In the genomic region with DNA sequence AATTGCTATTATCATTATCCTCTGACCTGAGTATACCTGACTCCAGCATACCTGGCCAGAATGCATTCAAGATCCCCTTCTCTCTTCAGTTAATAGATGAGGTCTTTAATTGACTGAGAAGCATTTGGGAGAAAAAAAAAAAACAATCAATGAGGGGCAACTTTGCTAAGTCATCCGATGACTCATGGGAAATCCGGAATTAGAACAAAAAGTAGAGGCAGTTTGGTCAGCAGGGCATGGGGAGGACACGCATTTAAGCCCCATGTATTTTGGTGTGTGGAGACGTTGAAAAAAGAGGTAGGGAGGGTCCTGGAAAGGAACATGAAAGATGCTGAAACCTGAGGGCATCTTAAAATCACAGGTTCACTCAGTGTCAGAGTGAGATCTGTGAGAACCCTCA, we compare ENCODE assay signal across 17 cellular contexts.
DNase-seq lines count a peak whose midpoint lies in the region; ATAC-seq, FAIRE-seq and TF ChIP-seq lines count a peak whose summit lies in the region.
"Had no signal": no experiment of that assay in that cellular context is flagged by ENCODE, and none has a peak within 500 bp of the region (broad histone marks: within the 10 kb centered on the region; RNA-seq: fewer than 3 reads in every experiment).

No MANE protein-coding gene starts in this region.

- no peak overlapping the region for H3K4me2 ChIP-seq in neuronal stem cell (ENCODE audit: insufficient read depth, low read length, poor library complexity, severe bottlenecking)

- no peak overlapping the region for H4K8ac ChIP-seq in neuronal stem cell (ENCODE audit: low read depth, low read length)

- no peak overlapping the region for H2BK120ac ChIP-seq in neuronal stem cell (ENCODE audit: low read depth, low read length)

- H3K36me3 ChIP-seq in endodermal cell (ENCODE audit: control insufficient read depth, insufficient read depth, low read length) = no peaks in the 10 kb centered on the region
- H3K36me3 ChIP-seq in neuronal stem cell (replicated peaks in 1 of 2; ENCODE audit: control insufficient read depth in 2 of 2, insufficient read depth in 2 of 2, low read length in 2 of 2) = no peaks in the 10 kb centered on the region
- H3K36me3 ChIP-seq: neutrophil had no signal

- no peaks in the 10 kb centered on the region for H3K27me3 ChIP-seq in endodermal cell (ENCODE audit: control insufficient read depth, insufficient read depth, low read length, poor library complexity, severe bottlenecking)
- peaks cover 0 to 2% (median 0%) of the 10 kb centered on the region in 3 experiments for H3K27me3 ChIP-seq in neuronal stem cell (ENCODE audit: control insufficient read depth in 3 of 3, insufficient read depth in 3 of 3, low read depth in 1 of 3, low read length in 3 of 3)

- FAIRE-seq in HTR-8/SVneo (lab: Jason Lieb, UNC) = no peak

- peaks cover 17% of the 10 kb centered on the region for H3K4me1 ChIP-seq in endodermal cell (ENCODE audit: control insufficient read depth, insufficient read depth, low read length)
- peaks cover 0 to 24% of the 10 kb centered on the region in 2 donors for H3K4me1 ChIP-seq in neuronal stem cell (ENCODE audit: control insufficient read depth in 2 of 2, insufficient read depth in 1 of 2, low read depth in 1 of 2, low read length in 2 of 2)

- no peaks in the 10 kb centered on the region for H3K27me3 Mint-ChIP-seq in endodermal cell (ENCODE audit: insufficient read depth)
- H3K27me3 Mint-ChIP-seq: CD4-positive, alpha-beta T cell had no signal

- peaks cover 41% of the 10 kb centered on the region for H3K4me1 Mint-ChIP-seq in endodermal cell

- no peak overlapping the region for H3K18ac ChIP-seq in neuronal stem cell (ENCODE audit: low read length)

- no peak overlapping the region for H3K4me3 ChIP-seq in endodermal cell (ENCODE audit: low read length)
- no peak overlapping the region for H3K4me3 ChIP-seq in neuronal stem cell (ENCODE audit: low read length in 2 of 2)

- H3K23ac ChIP-seq in neuronal stem cell (ENCODE audit: low read depth, low read length, poor library complexity) = no peak overlapping the region

- H3K9me3 Mint-ChIP-seq in endodermal cell = no peaks in the 10 kb centered on the region
- H3K9me3 Mint-ChIP-seq: CD4-positive, alpha-beta T cell had no signal

- H2AK5ac ChIP-seq in neuronal stem cell (ENCODE audit: low read depth, low read length) = peak overlapping the region; percentile 36

- no peak overlapping the region for H2AFZ ChIP-seq in neuronal stem cell (ENCODE audit: low read length)

- H3K4me3 Mint-ChIP-seq in endodermal cell = no peak overlapping the region
- H3K4me3 Mint-ChIP-seq: CD4-positive, alpha-beta T cell had no signal

- peak; percentile 71 for DNase-seq in Daoy (ENCODE audit: low read depth)
- peak; percentile 4 for DNase-seq in RKO (ENCODE audit: low spot score)
- DNase-seq in endodermal cell = no peak
- DNase-seq in neuronal stem cell (ENCODE audit: low spot score) = no peak
- DNase-seq in activated naive CD4-positive, alpha-beta T cell treated with anti-CD3 and anti-CD28 coated beads, Interleukin-2, amount 50 U/mL, for 16 hours = no peak
- DNase-seq in HTR-8/SVneo (ENCODE audit: insufficient read length, low spot score) = no peak
- DNase-seq: activated CD4-positive, alpha-beta T cell treated with anti-CD3 and anti-CD28 coated beads for 48 hours; activated gamma-delta T cell; CD4-positive, alpha-beta T cell; NCI-H1436 treated with DMSO at 0.1 percent for 48 hours; NCI-H748 treated with DMSO at 0.1 percent for 48 hours; stimulated activated CD4-positive, alpha-beta T cell treated with anti-CD3 and anti-CD28 coated beads, Interleukin-2, amount 100 ng/mL, for 24 hours; stimulated activated naive CD4-positive, alpha-beta T cell; SW 1271 had no signal

- TF ChIP-seq CTCF in endodermal cell (conservative IDR thresholded peaks at IDR 0.05) = no peak

- H3K27ac Mint-ChIP-seq in endodermal cell = peak overlapping the region; percentile 11
- H3K27ac Mint-ChIP-seq: CD4-positive, alpha-beta T cell had no signal

- H3K79me1 ChIP-seq in neuronal stem cell (ENCODE audit: low read depth, low read length) = no peaks in the 10 kb centered on the region

- no peak overlapping the region for H2BK12ac ChIP-seq in neuronal stem cell (ENCODE audit: low read length)

- H4K91ac ChIP-seq in neuronal stem cell (ENCODE audit: low read depth, low read length, poor library complexity) = no peak overlapping the region

- H2BK15ac ChIP-seq in neuronal stem cell (ENCODE audit: low read length) = no peak overlapping the region

- H3K27ac ChIP-seq in endodermal cell (ENCODE audit: low read depth, low read length) = no peak overlapping the region
- no peak overlapping the region for H3K27ac ChIP-seq in neuronal stem cell (replicated peaks; ENCODE audit: low read length)
- H3K27ac ChIP-seq: neutrophil had no signal

- H3K9ac ChIP-seq in endodermal cell (ENCODE audit: extremely low read depth, low read length, poor library complexity, severe bottlenecking) (no peak overlapping the region), neuronal stem cell (ENCODE audit: low read depth, low read length, poor library complexity) (no peak overlapping the region)

- 91 to 92% methylated on average over 4 of the region's 4 CpGs for WGBS in endodermal cell (ENCODE audit: insufficient coverage in 1 of 2, insufficient read length in 1 of 2), 2 experiments
- WGBS in neuronal stem cell (ENCODE audit: extremely low coverage in 2 of 2, insufficient read length in 2 of 2, insufficient replicate concordance in 1 of 2), 2 donors = no CpG with 5 or more reads among the region's 4 CpGs

- H3K14ac ChIP-seq in neuronal stem cell (ENCODE audit: low read length) = no peak overlapping the region

- H3K36me3 Mint-ChIP-seq in endodermal cell (ENCODE audit: low read depth) = no peaks in the 10 kb centered on the region

- no peak for ATAC-seq in HG03196 (IDR thresholded peaks at IDR 0.05; ENCODE audit: unreplicated experiment)
- no peak for ATAC-seq in GM19023 (IDR thresholded peaks at IDR 0.05; ENCODE audit: unreplicated experiment)

- H2BK5ac ChIP-seq in neuronal stem cell (ENCODE audit: low read length) = no peak overlapping the region

- H3K9me3 ChIP-seq in endodermal cell (ENCODE audit: control insufficient read depth, low read length) = no peaks in the 10 kb centered on the region
- no peaks in the 10 kb centered on the region for H3K9me3 ChIP-seq in neuronal stem cell (replicated peaks in 1 of 2; ENCODE audit: control insufficient read depth in 2 of 2, insufficient read depth in 1 of 2, low read depth in 1 of 2, low read length in 2 of 2)
- H3K9me3 ChIP-seq: neutrophil had no signal

- no peak overlapping the region for H3K4ac ChIP-seq in neuronal stem cell (ENCODE audit: low read length)

Comparison
In these comparisons a context has a peak if more than half of its experiments do, and no peak if none do; other contexts are left out.
1. DNase-seq: peak in Daoy (single experiment) and RKO (single experiment); none in endodermal cell (single experiment), neuronal stem cell (single experiment), activated naive CD4-positive, alpha-beta T cell treated with anti-CD3 and anti-CD28 coated beads, Interleukin-2, amount 50 U/mL, for 16 hours (single experiment) and HTR-8/SVneo (single experiment).